ENCODE assay signal across 15 cellular contexts in genomic region chr11:61851900-61852295, GRCh38.
"Had no signal": no experiment of that assay in that cellular context is flagged by ENCODE, and none has a peak within 500 bp of the region (broad histone marks: within the 10 kb centered on the region; RNA-seq: fewer than 3 reads in every experiment).

No MANE protein-coding gene starts in this region.

- H3K27ac Mint-ChIP-seq: activated CD4-positive, alpha-beta T cell treated with anti-CD3 and anti-CD28 coated beads, Interleukin-2, amount 10 ng/mL, durations not matched to agents 24 days and 14 days; activated T-helper 1 cell treated with anti-CD3 and anti-CD28 coated beads, Interleukin-12 subunit alpha, Interleukin-12 subunit beta, Interleukin-2, Interleukin-4 antibody, amounts not matched to agents 30 ng/mL and 10 ng/mL and 1 ng/mL, durations not matched to agents 14 hours and 24 hours and 36 hours; nephron; stimulated activated memory B cell treated with anti-CD40 and anti-IgM and Interleukin-4, amounts not matched to agents 10 μg/mL and 1 μg/mL and 100 μg/mL, for 72 hours; T-helper 2 cell treated with Interferon-gamma antibody and Interleukin-4, amounts not matched to agents 5 μg/mL and 100 μg/mL, for 36 hours had no signal

- H3K27me3 Mint-ChIP-seq: activated CD4-positive, alpha-beta T cell treated with anti-CD3 and anti-CD28 coated beads, Interleukin-2, amount 10 ng/mL, durations not matched to agents 24 days and 14 days; stimulated activated memory B cell treated with anti-CD40 and anti-IgM and Interleukin-4, amounts not matched to agents 10 μg/mL and 1 μg/mL and 100 μg/mL, for 72 hours had no signal

- H3K36me3 ChIP-seq: ovary, uterus had no signal

- H3K4me1 Mint-ChIP-seq: activated CD4-positive, alpha-beta T cell treated with anti-CD3 and anti-CD28 coated beads, Interleukin-2, amount 10 ng/mL, durations not matched to agents 24 days and 14 days; nephron; stimulated activated memory B cell treated with anti-CD40 and anti-IgM and Interleukin-4, amounts not matched to agents 10 μg/mL and 1 μg/mL and 100 μg/mL, for 72 hours had no signal

- H3K4me1 ChIP-seq: uterus had no signal

- H3K27me3 ChIP-seq: ovary, tibial nerve, uterus had no signal

- H3K9me3 Mint-ChIP-seq: activated CD4-positive, alpha-beta T cell treated with anti-CD3 and anti-CD28 coated beads, Interleukin-2, amount 10 ng/mL, durations not matched to agents 24 days and 14 days; activated T-helper 1 cell treated with anti-CD3 and anti-CD28 coated beads, Interleukin-12 subunit alpha, Interleukin-12 subunit beta, Interleukin-2, Interleukin-4 antibody, amounts not matched to agents 30 ng/mL and 10 ng/mL and 1 ng/mL, durations not matched to agents 14 hours and 24 hours and 36 hours; nephron; T-helper 2 cell treated with Interferon-gamma antibody and Interleukin-4, amounts not matched to agents 5 μg/mL and 100 μg/mL, for 36 hours had no signal

- H3K9me3 ChIP-seq: ovary, tibial nerve, uterus had no signal

- H3K4me3 Mint-ChIP-seq: activated CD4-positive, alpha-beta T cell treated with anti-CD3 and anti-CD28 coated beads, Interleukin-2, amount 10 ng/mL, durations not matched to agents 24 days and 14 days; activated T-helper 1 cell treated with anti-CD3 and anti-CD28 coated beads, Interleukin-12 subunit alpha, Interleukin-12 subunit beta, Interleukin-2, Interleukin-4 antibody, amounts not matched to agents 30 ng/mL and 10 ng/mL and 1 ng/mL, durations not matched to agents 14 hours and 24 hours and 36 hours; nephron; stimulated activated memory B cell treated with anti-CD40 and anti-IgM and Interleukin-4, amounts not matched to agents 10 μg/mL and 1 μg/mL and 100 μg/mL, for 72 hours; T-helper 2 cell treated with Interferon-gamma antibody and Interleukin-4, amounts not matched to agents 5 μg/mL and 100 μg/mL, for 36 hours had no signal

- DNase-seq: activated CD4-positive, alpha-beta T cell treated with anti-CD3 and anti-CD28 coated beads, Interleukin-2, amount 10 ng/mL, durations not matched to agents 24 days and 14 days; activated CD4-positive, CD25-positive, alpha-beta regulatory T cell; activated naive CD4-positive, alpha-beta T cell treated with Interleukin-2 at 50 U/mL for 16 hours; aorta; hippocampal formation; kidney; mesendoderm; ovary; stimulated activated CD4-positive, alpha-beta T cell treated with anti-CD3 and anti-CD28 coated beads, Interleukin-2, amount 100 ng/mL, for 48 hours; uterus had no signal

- H3K27ac ChIP-seq: ovary, uterus had no signal

- H3K4me3 ChIP-seq: ovary, tibial nerve, uterus had no signal
